In the genomic region with DNA sequence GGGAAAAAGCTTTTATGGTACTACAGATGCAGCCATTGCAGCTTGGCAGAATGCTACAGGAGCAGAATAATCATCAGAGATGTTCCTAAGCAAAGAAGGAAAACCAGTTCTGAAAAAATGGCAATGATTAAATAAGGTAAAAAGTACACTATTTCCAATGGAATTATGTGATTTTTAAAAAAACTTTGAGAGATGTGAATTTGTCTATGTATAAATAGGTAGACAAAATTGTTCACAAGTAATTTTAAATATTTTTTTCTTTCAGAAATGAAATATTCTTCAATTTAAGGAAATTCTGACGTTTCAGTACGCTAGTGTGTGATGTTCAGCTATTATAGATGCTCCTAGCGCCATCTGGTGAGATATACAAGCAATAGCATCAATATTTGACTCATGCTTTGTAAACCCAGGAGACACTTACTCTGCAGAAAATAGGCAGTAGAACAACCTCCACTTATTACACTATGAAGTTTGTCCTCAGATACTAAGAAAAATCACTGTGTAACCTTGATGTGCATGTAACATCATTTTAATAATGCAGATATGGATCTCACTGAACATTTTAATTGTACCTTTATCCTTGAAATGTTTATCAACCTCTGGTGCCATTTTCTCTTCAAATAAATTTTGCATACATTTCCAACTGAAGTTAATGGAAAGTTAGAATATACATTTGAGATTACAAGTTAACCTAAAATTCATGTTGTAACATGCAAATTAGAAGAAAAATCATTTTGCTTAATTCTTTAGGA, we compare ENCODE assay signal across 8 cellular contexts.
A peak's percentile ranks its signal among the peaks of the same experiment; 100 is the strongest.
DNase-seq lines count a peak whose midpoint lies in the region; ATAC-seq lines count a peak whose summit lies in the region.

No MANE protein-coding gene starts in this region.

- no peak overlapping the region for H3K27ac Mint-ChIP-seq in stimulated activated naive B cell treated with anti-CD40 and anti-IgM and Interleukin-4, amounts not matched to agents 10 μg/mL and 1 μg/mL and 100 μg/mL, for 72 hours

- H3K27ac ChIP-seq in iPS DF 6.9 (ENCODE audit: low read length): no peak overlapping the region

- no peaks in the 10 kb centered on the region for H3K27me3 ChIP-seq in iPS DF 6.9 (ENCODE audit: control insufficient read depth, insufficient read depth, low read length)

- peaks cover 5 to 8% of the 10 kb centered on the region in 2 donors for H3K4me1 Mint-ChIP-seq in stimulated activated naive B cell treated with anti-CD40 and anti-IgM and Interleukin-4, amounts not matched to agents 10 μg/mL and 1 μg/mL and 100 μg/mL, for 72 hours

- H3K4me3 ChIP-seq in iPS DF 6.9 (ENCODE audit: low read length): no peak overlapping the region

- no CpG with 5 or more reads among the region's 3 CpGs for WGBS in iPS DF 6.9 (ENCODE audit: insufficient coverage, insufficient read length)

- H3K27me3 Mint-ChIP-seq in stimulated activated naive B cell treated with anti-CD40 and anti-IgM and Interleukin-4, amounts not matched to agents 10 μg/mL and 1 μg/mL and 100 μg/mL, for 72 hours: no peaks in the 10 kb centered on the region

- DNase-seq in DMS 273 (lab: John Stamatoyannopoulos, UW; ENCODE audit: unreplicated experiment) (peak; percentile 83), NCI-H2227 treated with DMSO at 0.1 percent for 48 hours (lab: John Stamatoyannopoulos, UW) (peak; percentile 68), astrocyte of the hippocampus (ENCODE audit: low read depth, low spot score) (peak; percentile 75), iPS DF 6.9 (ENCODE audit: low read depth, low spot score) (peak; percentile 22), NK-92 (lab: John Stamatoyannopoulos, UW; ENCODE audit: unreplicated experiment) (no peak)
- no peak for DNase-seq in stimulated activated naive B cell treated with anti-CD40 and anti-IgM and Interleukin-4, amounts not matched to agents 10 μg/mL and 1 μg/mL and 100 μg/mL, for 72 hours

- H3K4me3 Mint-ChIP-seq in stimulated activated naive B cell treated with anti-CD40 and anti-IgM and Interleukin-4, amounts not matched to agents 10 μg/mL and 1 μg/mL and 100 μg/mL, for 72 hours: no peak overlapping the region

- H3K9me3 Mint-ChIP-seq in stimulated activated naive B cell treated with anti-CD40 and anti-IgM and Interleukin-4, amounts not matched to agents 10 μg/mL and 1 μg/mL and 100 μg/mL, for 72 hours: no peaks in the 10 kb centered on the region

- H3K36me3 Mint-ChIP-seq in stimulated activated naive B cell treated with anti-CD40 and anti-IgM and Interleukin-4, amounts not matched to agents 10 μg/mL and 1 μg/mL and 100 μg/mL, for 72 hours: no peaks in the 10 kb centered on the region

- ATAC-seq in GM19328 (IDR thresholded peaks at IDR 0.05; ENCODE audit: unreplicated experiment): peak; percentile 77
- ATAC-seq in HG03280 (IDR thresholded peaks at IDR 0.05; ENCODE audit: unreplicated experiment): peak; percentile 66
- ATAC-seq in stimulated activated naive B cell treated with anti-CD40 and anti-IgM and Interleukin-4, amounts not matched to agents 10 μg/mL and 1 μg/mL and 100 μg/mL, for 72 hours (replicated peaks): peak; percentile 79 to 86

- no peaks in the 10 kb centered on the region for H3K4me1 ChIP-seq in iPS DF 6.9 (ENCODE audit: control insufficient read depth, insufficient read depth, low read length)

- H3K9me3 ChIP-seq in iPS DF 6.9 (ENCODE audit: control insufficient read depth, insufficient read depth, low read length): no peaks in the 10 kb centered on the region; the same call in 1 of the 2 replicates

- peaks cover 2% of the 10 kb centered on the region; the same call in 1 of the 2 replicates for H3K36me3 ChIP-seq in iPS DF 6.9 (ENCODE audit: control insufficient read depth, insufficient read depth, low read length)

Comparison
In these comparisons a context has a peak if more than half of its experiments do, and no peak if none do; other contexts are left out.
1. DNase-seq: peak in DMS 273 (single experiment), NCI-H2227 treated with DMSO at 0.1 percent for 48 hours (single experiment), astrocyte of the hippocampus (single experiment) and iPS DF 6.9 (single experiment); none in stimulated activated naive B cell treated with anti-CD40 and anti-IgM and Interleukin-4, amounts not matched to agents 10 μg/mL and 1 μg/mL and 100 μg/mL, for 72 hours (single experiment) and NK-92 (single experiment).
2. Peak in every context shown above with its lines, with median percentiles within 50 percentile points of each other: ATAC-seq.